Comparison of ENCODE assay signal across 8 cellular contexts in the genomic region with DNA sequence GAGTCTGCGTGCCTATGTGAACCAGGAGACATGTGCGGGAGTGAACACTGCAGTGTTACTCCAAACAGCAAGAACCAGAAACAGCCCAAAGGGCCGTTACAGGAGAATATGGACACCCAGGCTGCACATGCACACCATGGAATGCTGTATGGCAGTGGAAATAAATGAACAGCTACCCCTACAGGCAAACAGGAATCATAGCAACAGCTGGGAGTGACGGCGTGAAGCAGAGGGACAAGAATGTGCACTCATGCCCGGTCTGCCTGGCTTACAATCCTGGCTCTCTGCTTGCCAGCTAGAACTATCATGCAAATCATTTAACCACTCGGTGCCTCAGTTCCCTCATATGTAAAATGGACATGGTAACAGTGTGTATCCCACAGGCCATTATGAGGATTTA. TPM values are rescaled to one million over a fixed set of nuclear protein-coding genes. Genes with fewer than 3 reads are reported as not detected.
DNase-seq lines count a peak whose midpoint lies in the region; ATAC-seq, FAIRE-seq and TF ChIP-seq lines count a peak whose summit lies in the region.

No MANE protein-coding gene starts in this region.

- POLR2A ChIA-PET in A549 (lab: Yijun Ruan, JAX): no interaction called here
- POLR2A ChIA-PET in Panc1 (lab: Charles Lee): interaction anchor here (0.7 kb wide), 1 partner anchor 115 kb away, joined by 3 read pairs; no protein-coding TSS in a partner anchor

- FAIRE-seq in A549 (lab: Jason Lieb, UNC) (no peak), pancreas (lab: Jason Lieb, UNC) (no peak)

- WGBS in A549 (ENCODE audit: missing lambda C conversion rate): 45% methylated on average over 6 of the region's 7 CpGs
- WGBS in pancreas, 2 donors: 45 to 47% methylated on average over 7 of the region's 7 CpGs

- H3K9me3 ChIP-seq in A549 (no peaks in the 10 kb centered on the region), Panc1 (ENCODE audit: control insufficient read depth, insufficient read depth, low read depth, low read length) (no peaks in the 10 kb centered on the region), pancreas (no peaks in the 10 kb centered on the region), vagina (no peaks in the 10 kb centered on the region)

- intact Hi-C loops in Panc1 (cut with micrococcal nuclease; ENCODE audit: unreplicated experiment) (no loop called here), pancreas (cut with DNase I) (no loop called here), vagina (cut with DNase I) (no loop called here)

- TF ChIP-seq EP300 in A549 (IDR thresholded peaks at IDR 0.05): no peak

- no peak overlapping the region for H3K4me2 ChIP-seq in A549

- no peak overlapping the region for H3K27ac ChIP-seq in A549
- H3K27ac ChIP-seq in Panc1 (ENCODE audit: low read length): no peak overlapping the region
- H3K27ac ChIP-seq in pancreas: no peak overlapping the region
- no peak overlapping the region for H3K27ac ChIP-seq in vagina

- DNase-seq in A549 (ENCODE audit: low read depth in 1 of 2, low spot score in 1 of 2) (peak; percentile 26 to 62), GM06990 (ENCODE audit: extremely low read depth, insufficient read length) (no peak), Panc1 (ENCODE audit: low read depth, low spot score) (no peak), fibroblast of mammary gland (ENCODE audit: low read depth) (peak; percentile 49), pancreas (peak in 1 of 6 donors; percentile 39), vagina (ENCODE audit: extremely low spot score in 2 of 2) (no peak)

- H3K27me3 ChIP-seq in GM06990 (replicated peaks; ENCODE audit: control insufficient read depth, insufficient read depth, low read length): no peaks in the 10 kb centered on the region
- H3K27me3 ChIP-seq in Panc1 (ENCODE audit: control insufficient read depth, insufficient read depth, low read length): no peaks in the 10 kb centered on the region
- H3K27me3 ChIP-seq in pancreas: no peaks in the 10 kb centered on the region
- H3K27me3 ChIP-seq in vagina: no peaks in the 10 kb centered on the region

- in situ Hi-C loops in Panc1 (cut with HindIII; ENCODE audit: low pct_unique_long_range_greater_than_20kb, low sequenced_read_pairs): no loop called here

- H3K4me1 ChIP-seq in A549: peaks cover 7% of the 10 kb centered on the region; the same call in 1 of the 3 replicates
- H3K4me1 ChIP-seq in Panc1 (ENCODE audit: control insufficient read depth, insufficient read depth, low read length): no peaks in the 10 kb centered on the region
- H3K4me1 ChIP-seq in pancreas: no peaks in the 10 kb centered on the region
- no peaks in the 10 kb centered on the region for H3K4me1 ChIP-seq in vagina

- H3K36me3 ChIP-seq in GM06990 (ENCODE audit: control insufficient read depth, insufficient read depth, low read length) (no peaks in the 10 kb centered on the region; the same call in 1 of the 2 replicates), Panc1 (ENCODE audit: control insufficient read depth, insufficient read depth, low read length) (no peaks in the 10 kb centered on the region), pancreas (no peaks in the 10 kb centered on the region), vagina (no peaks in the 10 kb centered on the region)

- CTCF ChIA-PET in A549 (lab: Yijun Ruan, JAX): interaction anchor here (0.6 to 2.3 kb wide), 3 partner anchors 17 to 759 kb away, joined by 3 to 10 read pairs (median 3); no protein-coding TSS in a partner anchor
- CTCF ChIA-PET in Panc1 (lab: Charles Lee): interaction anchor here (0.6 kb wide), 1 partner anchor 260 kb away, joined by 3 read pairs; no protein-coding TSS in a partner anchor

- TF ChIP-seq POLR2A in A549 (IDR thresholded peaks at IDR 0.05; ENCODE audit: low read length) (no peak), vagina (IDR thresholded peaks at IDR 0.05) (no peak)

- H3K4me3 ChIP-seq in A549 (no peak overlapping the region), GM06990 (replicated peaks; ENCODE audit: low read depth, low read length) (no peak overlapping the region), Panc1 (ENCODE audit: low read depth in 2 of 2, low read length in 2 of 2) (no peak overlapping the region), fibroblast of mammary gland (ENCODE audit: control insufficient read depth, low read depth, low read length) (no peak overlapping the region), pancreas (no peak overlapping the region), vagina (no peak overlapping the region)

- TF ChIP-seq CTCF in A549 (IDR thresholded peaks at IDR 0.05) (peak; percentile 28; the same call in 2 of the 3 replicates), GM06990 (IDR thresholded peaks at IDR 0.05; ENCODE audit: insufficient read depth, low read length, poor library complexity, severe bottlenecking) (peak; percentile 23), Panc1 (IDR thresholded peaks at IDR 0.05) (no peak; the same call in 1 of the 2 replicates), fibroblast of mammary gland (conservative IDR thresholded peaks at IDR 0.05; ENCODE audit: control insufficient read depth, insufficient read depth, low read depth, low read length) (peak; percentile 54), pancreas (IDR thresholded peaks at IDR 0.05) (peak in 2 of 4 donors; percentile 16 to 17), vagina (IDR thresholded peaks at IDR 0.05) (no peak)

- BruUV-seq in Panc1 (replicated peaks; lab: Mats Ljungman, UMichigan): no TSS peak

- ATAC-seq in A549 (peak; percentile 81 to 92), Panc1 (peak; percentile 83), pancreas (peak; percentile 67 to 88 (median 82)), HG03135 (IDR thresholded peaks at IDR 0.05; ENCODE audit: unreplicated experiment) (no peak), GM21381 (IDR thresholded peaks at IDR 0.05; ENCODE audit: unreplicated experiment) (no peak)

- peak; percentile 25 to 33; a peak in 2 of 5 replicates for TF ChIP-seq RAD21 in A549 (conservative IDR thresholded peaks at IDR 0.05 in 1 of 2, IDR thresholded peaks at IDR 0.05 in 1 of 2)

TF ChIP-seq in A549, 52 proteins besides CTCF, POLR2A, EP300 and RAD21 (continues in another document):
- TF ChIP-seq KDM5A (IDR thresholded peaks at IDR 0.05) (no peak), HOXB5 (CRISPR knock-in tag; IDR thresholded peaks at IDR 0.05) (no peak), NR3C1 (IDR thresholded peaks at IDR 0.05) (no peak), RARB (CRISPR knock-in tag; IDR thresholded peaks at IDR 0.05) (no peak), SMC3 (IDR thresholded peaks at IDR 0.05) (no peak)

RNA-seq across cellular contexts. Expression of a gene that starts 16.6 kb away (rescaled TPM):
- polyA plus RNA-seq in A549 (2011; rRNA removed): 34.4 and 40.7 TPM in 2 replicates
- 32.5 and 34.5 TPM in 2 replicates for polyA plus RNA-seq in A549 (2012; cell fraction: cytosol; rRNA removed)
- 28.8 and 30.2 TPM in 2 replicates for polyA plus RNA-seq in A549 (2012; cell fraction: nucleus; rRNA removed)
- 22.0 to 24.9 TPM (median 24.1 TPM) in 3 replicates for polyA plus RNA-seq in A549 (2017; fragmentation: RNase III; extraction: RNeasy Plus Mini Kit Qiagen cat#74134 plus additional on column Dnase treatment)
- polyA minus RNA-seq in A549 (2011; rRNA and poly(A)+ RNA removed): 21.1 and 22.8 TPM in 2 replicates
- 28.0 TPM for total RNA-seq in Panc1 (2021; ENCODE audit: unreplicated experiment)
- polyA plus RNA-seq in Panc1 (2012; ENCODE audit: insufficient read length): 38.7 TPM
- total RNA-seq in pancreas: 10 to 100 TPM in 1 of 6 donors, 1 to 10 TPM in 5; 5.4 to 11.5 (median 7.7) TPM
- 10 to 100 TPM in 1 of 2 donors, 1 to 10 TPM in 1; 5.1 to 10.5 TPM for polyA plus RNA-seq in pancreas
- 17.7 TPM for total RNA-seq in vagina

RNA-seq across cellular contexts. Expression of a gene that starts 27.2 kb away (rescaled TPM):
- polyA plus RNA-seq in A549 (2011; rRNA removed): 55.5 and 80.1 TPM in 2 replicates
- polyA plus RNA-seq in A549 (2012; cell fraction: cytosol; rRNA removed): 57.6 and 69.3 TPM in 2 replicates
- polyA plus RNA-seq in A549 (2012; cell fraction: nucleus; rRNA removed): 167 and 169 TPM in 2 replicates
- polyA plus RNA-seq in A549 (2017; fragmentation: RNase III; extraction: RNeasy Plus Mini Kit Qiagen cat#74134 plus additional on column Dnase treatment): 33.8 to 41.5 TPM (median 37.7 TPM) in 3 replicates
- 89.1 and 95.1 TPM in 2 replicates for polyA minus RNA-seq in A549 (2011; rRNA and poly(A)+ RNA removed)
- 49.3 TPM for total RNA-seq in Panc1 (2021; ENCODE audit: unreplicated experiment)
- 89.4 TPM for polyA plus RNA-seq in Panc1 (2012; ENCODE audit: insufficient read length)
- 10 to 100 TPM; 34.9 to 48.5 (median 45.6) TPM for total RNA-seq in pancreas
- polyA plus RNA-seq in pancreas: 100 to 1,000 TPM in 1 of 2 donors, 10 to 100 TPM in 1; 98.1 to 121 TPM
- 72.7 TPM for total RNA-seq in vagina

RNA-seq across cellular contexts. Expression of a gene that starts 33.1 kb away (rescaled TPM):
- polyA plus RNA-seq in A549 (2011; rRNA removed) (13.6 and 17.0 TPM in 2 replicates), A549 (2017; fragmentation: RNase III; extraction: RNeasy Plus Mini Kit Qiagen cat#74134 plus additional on column Dnase treatment) (29.9 to 37.7 TPM (median 35.4 TPM) in 3 replicates), pancreas (10 to 100 TPM; 11.3 to 15.8 TPM)
- polyA plus RNA-seq in A549 (2012; cell fraction: cytosol; rRNA removed): 28.9 and 40.7 TPM in 2 replicates
- polyA plus RNA-seq in A549 (2012; cell fraction: nucleus; rRNA removed): 22.4 and 33.4 TPM in 2 replicates
- polyA minus RNA-seq in A549 (2011; rRNA and poly(A)+ RNA removed): 14.4 and 16.4 TPM in 2 replicates
- total RNA-seq in Panc1 (2021; ENCODE audit: unreplicated experiment) (36.3 TPM), pancreas (1 to 10 TPM; 1.3 to 8.8 (median 3.9) TPM), vagina (24.1 TPM)
- 73.9 TPM for polyA plus RNA-seq in Panc1 (2012; ENCODE audit: insufficient read length)

RNA-seq across cellular contexts. Expression of a gene that starts 48.1 kb away (rescaled TPM):
- 1.6 and 2.0 TPM in 2 replicates for polyA plus RNA-seq in A549 (2011; rRNA removed)
- polyA plus RNA-seq in A549 (2012; cell fraction: cytosol; rRNA removed): 2.9 and 4.3 TPM in 2 replicates
- 10.3 and 11.0 TPM in 2 replicates for polyA plus RNA-seq in A549 (2012; cell fraction: nucleus; rRNA removed)
- polyA plus RNA-seq in A549 (2017; fragmentation: RNase III; extraction: RNeasy Plus Mini Kit Qiagen cat#74134 plus additional on column Dnase treatment): 3.2 to 4.1 TPM (median 4.0 TPM) in 3 replicates
- polyA minus RNA-seq in A549 (2011; rRNA and poly(A)+ RNA removed): 1.9 and 3.0 TPM in 2 replicates
- 11.0 TPM for total RNA-seq in Panc1 (2021; ENCODE audit: unreplicated experiment)
- polyA plus RNA-seq in Panc1 (2012; ENCODE audit: insufficient read length): 9.4 TPM
- total RNA-seq in pancreas: 10 to 100 TPM in 1 of 6 donors, 1 to 10 TPM in 5; 4.5 to 10.6 (median 6.8) TPM
- polyA plus RNA-seq in pancreas: 1 to 10 TPM; 7.3 to 8.2 TPM
- total RNA-seq in vagina: 8.6 TPM

RNA-seq across cellular contexts. Expression of a gene that starts 55.6 kb away (rescaled TPM):
- polyA plus RNA-seq in A549 (2011; rRNA removed) (1.1 and 1.2 TPM in 2 replicates), A549 (2017; fragmentation: RNase III; extraction: RNeasy Plus Mini Kit Qiagen cat#74134 plus additional on column Dnase treatment) (2.2 to 3.0 TPM (median 2.5 TPM) in 3 replicates), pancreas (10 to 100 TPM; 12.8 to 25.7 TPM)
- polyA plus RNA-seq in A549 (2012; cell fraction: cytosol; rRNA removed): 2.7 and 4.2 TPM in 2 replicates
- polyA plus RNA-seq in A549 (2012; cell fraction: nucleus; rRNA removed): 4.6 and 6.8 TPM in 2 replicates
- polyA minus RNA-seq in A549 (2011; rRNA and poly(A)+ RNA removed): 0.41 and 1.8 TPM in 2 replicates
- total RNA-seq in Panc1 (2021; ENCODE audit: unreplicated experiment) (3.8 TPM), pancreas (10 to 100 TPM in 1 of 6 donors, 1 to 10 TPM in 5; 6.8 to 12.7 (median 8.3) TPM), vagina (2.2 TPM)
- 5.1 TPM for polyA plus RNA-seq in Panc1 (2012; ENCODE audit: insufficient read length)

Comparison
In these comparisons a context has a peak if more than half of its experiments do, and no peak if none do; other contexts are left out.
1. ATAC-seq: peak in A549 (2 of 2), Panc1 (single experiment) and pancreas (4 of 4); none in HG03135 (single experiment) and GM21381 (single experiment).
2. DNase-seq: peak in A549 (2 of 2) and fibroblast of mammary gland (single experiment); none in GM06990 (single experiment), Panc1 (single experiment) and vagina (0 of 2).
3. CTCF ChIP-seq: peak in A549 (single experiment), GM06990 (single experiment) and fibroblast of mammary gland (single experiment); none in Panc1 (single experiment) and vagina (0 of 3).